Comparison of ENCODE assay signal across 12 cellular contexts in genomic region chr19:47020132-47020805, GRCh38. TPM values are rescaled to one million over a fixed set of nuclear protein-coding genes. Genes with fewer than 3 reads are reported as not detected.
DNase-seq lines count a peak whose midpoint lies in the region; ATAC-seq, FAIRE-seq and TF ChIP-seq lines count a peak whose summit lies in the region.
"Had no signal": no experiment of that assay in that cellular context is flagged by ENCODE, and none has a peak within 500 bp of the region (broad histone marks: within the 10 kb centered on the region; RNA-seq: fewer than 3 reads in every experiment).

No MANE protein-coding gene starts in this region.

- intact Hi-C loops in K562 (cut with micrococcal nuclease): no loop called here

- no peaks in the 10 kb centered on the region for H4K20me1 ChIP-seq in GM23248 (ENCODE audit: insufficient read depth)
- no peaks in the 10 kb centered on the region for H4K20me1 ChIP-seq in K562 (replicated peaks; ENCODE audit: control insufficient read depth, insufficient read depth, low read length)

- POLR2A ChIA-PET in K562 (lab: Yijun Ruan, JAX): interaction anchor here (1.4 kb wide), 1 partner anchor 38 kb away, joined by 3 read pairs; no protein-coding TSS in a partner anchor

- no peak overlapping the region for H2BK5ac ChIP-seq in mesendoderm (ENCODE audit: low read length)

- H3K36me3 ChIP-seq in ACC112 (ENCODE audit: insufficient read depth, low read length): no peaks in the 10 kb centered on the region
- no peaks in the 10 kb centered on the region for H3K36me3 ChIP-seq in GM23248 (ENCODE audit: low read depth)
- H3K36me3 ChIP-seq in K562 (ENCODE audit: control insufficient read depth, insufficient read depth, low read length): no peaks in the 10 kb centered on the region
- no peaks in the 10 kb centered on the region for H3K36me3 ChIP-seq in mesendoderm (ENCODE audit: control insufficient read depth, insufficient read depth, low read length)

- H3K4ac ChIP-seq in mesendoderm (ENCODE audit: low read depth, low read length): no peak overlapping the region

- TF ChIP-seq RAD21 in K562 (CRISPR knock-in tag; conservative IDR thresholded peaks at IDR 0.05 in 1 of 2, IDR thresholded peaks at IDR 0.05 in 1 of 2): no peak

- H3K9ac ChIP-seq in GM23248: peak overlapping the region; percentile 81
- peak overlapping the region in 1 of 2 experiments; percentile 87; a peak in 2 of 4 replicates for H3K9ac ChIP-seq in K562 (ENCODE audit: insufficient read depth in 1 of 2, low read depth in 2 of 2, low read length in 2 of 2)
- H3K9ac ChIP-seq in mesendoderm (ENCODE audit: low read length): no peak overlapping the region

- no peaks in the 10 kb centered on the region for H3K9me1 ChIP-seq in K562 (ENCODE audit: control insufficient read depth, insufficient read depth, low read length)

- H3K4me2 ChIP-seq in GM23248 (ENCODE audit: unreplicated experiment): peak overlapping the region; percentile 94
- H3K4me2 ChIP-seq in K562 (ENCODE audit: insufficient read depth, low read length): no peak overlapping the region; the same call in 1 of the 2 replicates
- no peak overlapping the region for H3K4me2 ChIP-seq in mesendoderm (ENCODE audit: low read length)

- TF ChIP-seq EP300 in K562 (IDR thresholded peaks at IDR 0.05; ENCODE audit: low read length): no peak

- TF ChIP-seq POLR2A in K562 (conservative IDR thresholded peaks at IDR 0.05): no peak

- no peaks in the 10 kb centered on the region for H3K9me3 ChIP-seq in GM23248 (ENCODE audit: low read depth)
- no peaks in the 10 kb centered on the region for H3K9me3 ChIP-seq in K562 (replicated peaks; ENCODE audit: control insufficient read depth, insufficient read depth, low read depth, low read length)

- in situ Hi-C loops in GM23248 (cut with MboI): no loop called here
- in situ Hi-C loops in K562 (cut with MboI): no loop called here

- H4K5ac ChIP-seq in mesendoderm (ENCODE audit: low read length): no peak overlapping the region

- H3K23ac ChIP-seq in mesendoderm (ENCODE audit: low read length): no peak overlapping the region

- no peak for FAIRE-seq in K562 (lab: Jason Lieb, UNC)

- BruUV-seq in K562 (replicated peaks; lab: Mats Ljungman, UMichigan): no TSS peak

- H3K9me2 ChIP-seq in GM23248 (ENCODE audit: insufficient read depth): no peaks in the 10 kb centered on the region

- 1% methylated on average over 19 to 40 of the region's 62 CpGs for WGBS in GM23248 (ENCODE audit: low coverage in 1 of 2, low lambda C conversion rate in 2 of 2, missing lambda C conversion rate in 2 of 2), 2 experiments
- whole genome bisulfite sequencing in K562 (ENCODE audit: insufficient coverage, low coverage, missing lambda C conversion rate): 4% methylated on average over 19 of the region's 62 CpGs
- no CpG with 5 or more reads among the region's 62 CpGs for WGBS in mesendoderm (ENCODE audit: extremely low coverage, insufficient coverage, low lambda C conversion rate)

- H3K56ac ChIP-seq in mesendoderm (ENCODE audit: low read length): peak overlapping the region; percentile 56

- 0 out of 2 replicates have a peak, but pooled peaks cover 6% of the 10 kb centered on the region for H3F3A ChIP-seq in GM23248 (ENCODE audit: insufficient read depth)

- peaks cover 3% of the 10 kb centered on the region for H3K4me1 ChIP-seq in ACC112 (ENCODE audit: control insufficient read depth, insufficient read depth, low read length, unreplicated experiment)
- no peaks in the 10 kb centered on the region for H3K4me1 ChIP-seq in GM23248 (ENCODE audit: insufficient read depth)
- H3K4me1 ChIP-seq in K562 (replicated peaks in 1 of 2; ENCODE audit: control insufficient read depth in 2 of 2, insufficient read depth in 2 of 2, low read length in 2 of 2): peaks cover 0 to 40% of the 10 kb centered on the region in 2 experiments; a peak in 3 of 5 replicates
- no peaks in the 10 kb centered on the region for H3K4me1 ChIP-seq in mesendoderm (ENCODE audit: control insufficient read depth, low read depth, low read length)

- peak overlapping the region; percentile 81 for H3K4me3 ChIP-seq in ACC112 (ENCODE audit: low read depth, low read length)
- peak overlapping the region; percentile 74 for H3K4me3 ChIP-seq in GM23248
- peak overlapping the region; percentile 38 for H3K4me3 ChIP-seq in K562
- H3K4me3 ChIP-seq in mesendoderm (ENCODE audit: low read length): no peak overlapping the region

- no peaks in the 10 kb centered on the region for H3K79me1 ChIP-seq in mesendoderm (ENCODE audit: low read length)

- no peak overlapping the region for H4K8ac ChIP-seq in mesendoderm (ENCODE audit: low read depth, low read length)

- H2BK15ac ChIP-seq in mesendoderm (replicated peaks; ENCODE audit: low read depth): no peak overlapping the region

- no peak overlapping the region for H3K18ac ChIP-seq in mesendoderm (ENCODE audit: low read length)

- no peak overlapping the region for H2AFZ ChIP-seq in ACC112 (ENCODE audit: low read length, unreplicated experiment)
- peak overlapping the region; percentile 65 for H2AFZ ChIP-seq in GM23248
- peak overlapping the region; percentile 68; the same call in 1 of the 2 replicates for H2AFZ ChIP-seq in K562 (ENCODE audit: low read depth, low read length)

- no peak overlapping the region for H2AK5ac ChIP-seq in mesendoderm (ENCODE audit: low read length)

- CTCF ChIA-PET in K562 (lab: Yijun Ruan, JAX; ENCODE audit: low intra/inter-chr PET ratio): no interaction called here

- no peak overlapping the region for H2BK120ac ChIP-seq in mesendoderm (ENCODE audit: low read depth, low read length)

- no peak for ATAC-seq in K562

- H3K27ac ChIP-seq in ACC112 (ENCODE audit: low read depth, low read length): no peak overlapping the region
- no peak overlapping the region for H3K27ac ChIP-seq in GM23248
- no peak overlapping the region for H3K27ac ChIP-seq in K562 (ENCODE audit: extremely low read depth, low read depth, low read length)
- no peak overlapping the region for H3K27ac ChIP-seq in mesendoderm (ENCODE audit: low read depth, low read length)

- H3K27me3 ChIP-seq in ACC112 (ENCODE audit: insufficient read depth, low read length) (no peaks in the 10 kb centered on the region), GM23248 (replicated peaks; ENCODE audit: insufficient read depth) (no peaks in the 10 kb centered on the region), K562 (ENCODE audit: control insufficient read depth in 2 of 2, insufficient read depth in 2 of 2, low read length in 2 of 2) (peaks cover 19 to 33% of the 10 kb centered on the region in 2 experiments), mesendoderm (ENCODE audit: insufficient read depth, low read length, poor library complexity) (peaks cover 34% of the 10 kb centered on the region)

- TF ChIP-seq CTCF in K562 (IDR thresholded peaks at IDR 0.05 in 2 of 3, conservative IDR thresholded peaks at IDR 0.05 in 1 of 3; ENCODE audit: insufficient read depth in 2 of 3, low read depth in 1 of 3, low read length in 3 of 3): no peak

- H3K79me2 ChIP-seq in ACC112 (ENCODE audit: control insufficient read depth, insufficient read depth, low read length, unreplicated experiment): no peaks in the 10 kb centered on the region
- H3K79me2 ChIP-seq in GM23248 (ENCODE audit: insufficient read depth): no peaks in the 10 kb centered on the region
- no peaks in the 10 kb centered on the region for H3K79me2 ChIP-seq in K562 (ENCODE audit: control insufficient read depth, insufficient read depth, low read length)
- H3K79me2 ChIP-seq in mesendoderm (ENCODE audit: control insufficient read depth, insufficient read depth, low read length): no peaks in the 10 kb centered on the region

- DNase-seq in GM23248: peak; percentile 80
- peak in 2 of 4 experiments; percentile 46 to 51 for DNase-seq in K562 (ENCODE audit: extremely low read depth in 1 of 4, low spot score in 3 of 4)
- DNase-seq in mesendoderm: no peak
- DNase-seq in NCI-H1436 (lab: John Stamatoyannopoulos, UW): no peak
- DNase-seq in NCI-H2107 treated with DMSO at 0.1 percent for 48 hours (lab: John Stamatoyannopoulos, UW; ENCODE audit: unreplicated experiment): no peak
- no peak for DNase-seq in mucosa of gallbladder (ENCODE audit: low spot score)
- no peak for DNase-seq in effector CD4-positive, alpha-beta T cell
- DNase-seq: cortex of kidney, DMS79 treated with DMSO at 0.1 percent for 48 hours, NCI-H1092 had no signal

RNA-seq across cellular contexts. Expression of gene NPAS1, which starts 0.6 kb away (rescaled TPM):
- total RNA-seq in GM23248 (2014; rRNA removed; shearing (Covaris generic)): 8.6 and 10.6 TPM in 2 replicates
- polyA plus RNA-seq in GM23248 (2016; fragmentation: Nextera tagmentation; extraction: Ambion mirVana) (21.1 and 23.2 TPM in 2 replicates), K562 (2011; rRNA removed) (1.6 and 2.4 TPM in 2 replicates), K562 (2014; fragmentation: Illumina TruSeq; extraction: Trizol) (1.2 and 3.2 TPM in 2 replicates), K562 (2014; fragmentation: Nextera tagmentation; extraction: Ambion mirVana) (not detected), K562 (2014; rRNA removed) (3.0 and 4.6 TPM in 2 replicates)
- 1.2 and 8.1 TPM in 2 replicates for total RNA-seq in K562 (2011; cell fraction: chromatin; rRNA removed; ENCODE audit: low replicate concordance)
- total RNA-seq in K562 (2011; cell fraction: nucleolus; rRNA removed): 4.9 and 6.5 TPM in 2 replicates
- total RNA-seq in K562 (2011; cell fraction: nucleoplasm; rRNA removed): 2.3 and 3.4 TPM in 2 replicates
- total RNA-seq in K562 (2014; rRNA removed) (1.2 and 2.0 TPM in 2 replicates), K562 (2014; rRNA removed; fragmentation: Illumina TruSeq; extraction: Trizol) (0.13 and 0.58 TPM in 2 replicates), K562 (2015; rRNA removed; fragmentation: Illumina TruSeq; extraction: Trizol) (2.5 and 2.9 TPM in 2 replicates), K562 (2021) (5.2 and 5.3 TPM in 2 replicates), mucosa of gallbladder (0.40 TPM)
- polyA plus RNA-seq in K562 (2011; cell fraction: cytosol; rRNA removed): 3.2 and 9.4 TPM in 2 replicates
- 6.0 and 12.1 TPM in 2 replicates for polyA plus RNA-seq in K562 (2011; cell fraction: nucleus; rRNA removed)
- polyA plus RNA-seq in K562 (2012): 6.3 and 16.7 TPM in 2 replicates
- 0.39 and 0.77 TPM in 2 replicates for polyA minus RNA-seq in K562 (2011; rRNA and poly(A)+ RNA removed)
- polyA minus RNA-seq in K562 (2011; cell fraction: cytosol; rRNA and poly(A)+ RNA removed): 2.5 and 3.5 TPM in 2 replicates
- 2.0 and 2.9 TPM in 2 replicates for polyA minus RNA-seq in K562 (2011; cell fraction: nucleus; rRNA and poly(A)+ RNA removed)
- 2.4 TPM for polyA plus RNA-seq in mesendoderm (2013, experiment 1 of 2)
- 2.5 TPM for polyA plus RNA-seq in mesendoderm (2013, experiment 2 of 2)
- total RNA-seq: RPMI7951 had no signal

RNA-seq across cellular contexts. Expression of gene TMEM160, which starts 28.2 kb away (rescaled TPM):
- total RNA-seq in GM23248 (2014; rRNA removed; shearing (Covaris generic)): 21.7 and 23.8 TPM in 2 replicates
- polyA plus RNA-seq in GM23248 (2016; fragmentation: Nextera tagmentation; extraction: Ambion mirVana) (57.8 and 64.1 TPM in 2 replicates), K562 (2011; rRNA removed) (8.7 and 14.0 TPM in 2 replicates), K562 (2014; fragmentation: Illumina TruSeq; extraction: Trizol) (1.4 TPM in 1 of 2 replicates, not detected in the other), K562 (2014; fragmentation: Nextera tagmentation; extraction: Ambion mirVana) (under 1 TPM; 0.10 to 0.25 TPM), K562 (2014; rRNA removed) (85.9 and 90.7 TPM in 2 replicates)
- total RNA-seq in K562 (2011; cell fraction: chromatin; rRNA removed; ENCODE audit: low replicate concordance): 1.5 and 6.1 TPM in 2 replicates
- 30.7 and 31.5 TPM in 2 replicates for total RNA-seq in K562 (2011; cell fraction: nucleolus; rRNA removed)
- 10.5 and 11.2 TPM in 2 replicates for total RNA-seq in K562 (2011; cell fraction: nucleoplasm; rRNA removed)
- total RNA-seq in K562 (2014; rRNA removed) (95.2 and 166 TPM in 2 replicates), K562 (2014; rRNA removed; fragmentation: Illumina TruSeq; extraction: Trizol) (0.64 and 2.4 TPM in 2 replicates), K562 (2015; rRNA removed; fragmentation: Illumina TruSeq; extraction: Trizol) (2.4 and 4.4 TPM in 2 replicates), K562 (2021) (77.6 and 79.5 TPM in 2 replicates), mucosa of gallbladder (40.4 TPM)
- polyA plus RNA-seq in K562 (2011; cell fraction: cytosol; rRNA removed): 44.0 and 160 TPM in 2 replicates
- 12.9 and 22.9 TPM in 2 replicates for polyA plus RNA-seq in K562 (2011; cell fraction: nucleus; rRNA removed)
- polyA plus RNA-seq in K562 (2012): 30.2 and 35.3 TPM in 2 replicates
- 0.69 and 0.74 TPM in 2 replicates for polyA minus RNA-seq in K562 (2011; rRNA and poly(A)+ RNA removed)
- polyA minus RNA-seq in K562 (2011; cell fraction: cytosol; rRNA and poly(A)+ RNA removed): 9.9 and 19.5 TPM in 2 replicates
- 7.0 and 7.9 TPM in 2 replicates for polyA minus RNA-seq in K562 (2011; cell fraction: nucleus; rRNA and poly(A)+ RNA removed)
- 40.2 TPM for polyA plus RNA-seq in mesendoderm (2013, experiment 1 of 2)
- 43.4 TPM for polyA plus RNA-seq in mesendoderm (2013, experiment 2 of 2)
